10 cellular contexts compared by ENCODE assay signal in the genomic region with DNA sequence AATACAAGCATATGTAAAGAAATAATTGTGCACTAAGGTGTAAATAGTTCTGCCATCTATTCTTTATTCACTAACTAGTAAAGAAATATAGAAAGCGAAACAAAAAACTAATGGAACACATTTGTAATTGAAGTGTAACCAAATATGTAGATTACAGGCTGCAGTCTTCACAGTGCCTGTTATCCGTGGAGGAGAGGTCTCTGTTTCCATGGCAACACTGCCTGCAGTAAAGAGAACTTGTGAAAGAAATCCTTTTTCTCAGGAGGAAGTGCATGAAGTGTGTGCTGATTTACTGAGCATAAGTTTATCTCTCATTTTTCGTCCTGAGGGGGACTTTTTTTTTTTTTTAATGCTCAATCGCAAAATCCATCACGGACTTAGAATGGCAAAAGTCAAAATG.
DNase-seq lines count a peak whose midpoint lies in the region; ATAC-seq and TF ChIP-seq lines count a peak whose summit lies in the region.
"Had no signal": no experiment of that assay in that cellular context is flagged by ENCODE, and none has a peak within 500 bp of the region (broad histone marks: within the 10 kb centered on the region; RNA-seq: fewer than 3 reads in every experiment).

No MANE protein-coding gene starts in this region.

- no peak overlapping the region for H3K4me3 ChIP-seq in Caco-2 (ENCODE audit: low read depth, low read length)
- H3K4me3 ChIP-seq: heart right ventricle had no signal

- H3K27me3 Mint-ChIP-seq in activated naive CD4-positive, alpha-beta T cell treated with anti-CD3 and anti-CD28 coated beads, Interleukin-2, amount 50 U/mL, for 24 hours, result no peaks in the 10 kb centered on the region
- no peaks in the 10 kb centered on the region for H3K27me3 Mint-ChIP-seq in activated naive CD8-positive, alpha-beta T cell
- no peaks in the 10 kb centered on the region for H3K27me3 Mint-ChIP-seq in stimulated activated naive CD8-positive, alpha-beta T cell treated with anti-CD3 and anti-CD28 coated beads, Interleukin-15, amount 100 ng/mL, for 72 hours
- H3K27me3 Mint-ChIP-seq in Caco-2 (ENCODE audit: insufficient read depth, unreplicated experiment), result no peaks in the 10 kb centered on the region

- CTCF ChIA-PET in Caco-2 (lab: Charles Lee), result no interaction called here

- intact Hi-C loops in Caco-2 (cut with micrococcal nuclease; ENCODE audit: unreplicated experiment), result no loop called here

- no peaks in the 10 kb centered on the region for H3K9me3 ChIP-seq in Caco-2
- H3K9me3 ChIP-seq: heart right ventricle had no signal

- no peaks in the 10 kb centered on the region for H3K27me3 ChIP-seq in Caco-2 (replicated peaks; ENCODE audit: control insufficient read depth, insufficient read depth, low read length)

- no peaks in the 10 kb centered on the region for H3K36me3 ChIP-seq in Caco-2 (ENCODE audit: control insufficient read depth, insufficient read depth, low read length)

- peaks cover 25% of the 10 kb centered on the region for H3K4me1 Mint-ChIP-seq in activated naive CD4-positive, alpha-beta T cell treated with anti-CD3 and anti-CD28 coated beads, Interleukin-2, amount 50 U/mL, for 24 hours
- H3K4me1 Mint-ChIP-seq in activated naive CD8-positive, alpha-beta T cell (ENCODE audit: low read depth), result peaks cover 28% of the 10 kb centered on the region
- peaks cover 44% of the 10 kb centered on the region for H3K4me1 Mint-ChIP-seq in stimulated activated naive CD8-positive, alpha-beta T cell treated with anti-CD3 and anti-CD28 coated beads, Interleukin-15, amount 100 ng/mL, for 72 hours
- H3K4me1 Mint-ChIP-seq in Caco-2 (ENCODE audit: low read depth, unreplicated experiment), result no peaks in the 10 kb centered on the region

- peak; percentile 51 for ATAC-seq in HG02973 (IDR thresholded peaks at IDR 0.05; ENCODE audit: unreplicated experiment)
- peak; percentile 39 for ATAC-seq in stimulated activated naive CD8-positive, alpha-beta T cell treated with anti-CD3 and anti-CD28 coated beads, Interleukin-15, amount 100 ng/mL, for 72 hours
- ATAC-seq in left lobe of liver, result no peak
- ATAC-seq: heart right ventricle had no signal

- no peak for DNase-seq in activated naive CD4-positive, alpha-beta T cell treated with anti-CD3 and anti-CD28 coated beads, Interleukin-2, amount 50 U/mL, for 16 hours
- no peak for DNase-seq in stimulated activated naive CD8-positive, alpha-beta T cell treated with anti-CD3 and anti-CD28 coated beads, Interleukin-15, amount 100 ng/mL, for 72 hours
- DNase-seq in Caco-2, result no peak
- no peak for DNase-seq in left lobe of liver (ENCODE audit: low spot score)
- DNase-seq in hepatic stellate cell (ENCODE audit: low spot score), result no peak
- DNase-seq: heart right ventricle, trophoblast cell had no signal

- POLR2A ChIA-PET in Caco-2 (lab: Charles Lee), result no interaction called here

- no peaks in the 10 kb centered on the region for H3K9me3 Mint-ChIP-seq in activated naive CD4-positive, alpha-beta T cell treated with anti-CD3 and anti-CD28 coated beads, Interleukin-2, amount 50 U/mL, for 24 hours
- no peaks in the 10 kb centered on the region for H3K9me3 Mint-ChIP-seq in activated naive CD8-positive, alpha-beta T cell (ENCODE audit: low read depth)
- H3K9me3 Mint-ChIP-seq in stimulated activated naive CD8-positive, alpha-beta T cell treated with anti-CD3 and anti-CD28 coated beads, Interleukin-15, amount 100 ng/mL, for 72 hours, result no peaks in the 10 kb centered on the region
- no peaks in the 10 kb centered on the region for H3K9me3 Mint-ChIP-seq in Caco-2 (ENCODE audit: unreplicated experiment)

- peak overlapping the region; percentile 79 for H3K27ac Mint-ChIP-seq in activated naive CD4-positive, alpha-beta T cell treated with anti-CD3 and anti-CD28 coated beads, Interleukin-2, amount 50 U/mL, for 24 hours
- H3K27ac Mint-ChIP-seq in activated naive CD8-positive, alpha-beta T cell, result peak overlapping the region; percentile 73
- H3K27ac Mint-ChIP-seq in stimulated activated naive CD8-positive, alpha-beta T cell treated with anti-CD3 and anti-CD28 coated beads, Interleukin-15, amount 100 ng/mL, for 72 hours, result peak overlapping the region in 1 of 2 donors; percentile 46
- no peak overlapping the region for H3K27ac Mint-ChIP-seq in Caco-2 (ENCODE audit: unreplicated experiment)

- H3K4me1 ChIP-seq in Caco-2, result no peaks in the 10 kb centered on the region

- H3K4me3 Mint-ChIP-seq in activated naive CD4-positive, alpha-beta T cell treated with anti-CD3 and anti-CD28 coated beads, Interleukin-2, amount 50 U/mL, for 24 hours, result no peak overlapping the region
- H3K4me3 Mint-ChIP-seq in activated naive CD8-positive, alpha-beta T cell, result no peak overlapping the region
- H3K4me3 Mint-ChIP-seq in stimulated activated naive CD8-positive, alpha-beta T cell treated with anti-CD3 and anti-CD28 coated beads, Interleukin-15, amount 100 ng/mL, for 72 hours, result no peak overlapping the region
- no peak overlapping the region for H3K4me3 Mint-ChIP-seq in Caco-2 (ENCODE audit: unreplicated experiment)

- H3K36me3 Mint-ChIP-seq in activated naive CD4-positive, alpha-beta T cell treated with anti-CD3 and anti-CD28 coated beads, Interleukin-2, amount 50 U/mL, for 24 hours, result peaks cover 30% of the 10 kb centered on the region
- peaks cover 10% of the 10 kb centered on the region for H3K36me3 Mint-ChIP-seq in activated naive CD8-positive, alpha-beta T cell
- no peaks in the 10 kb centered on the region for H3K36me3 Mint-ChIP-seq in Caco-2 (ENCODE audit: insufficient read depth, unreplicated experiment)

- no TSS peak for BruUV-seq in Caco-2 (replicated peaks; lab: Mats Ljungman, UMichigan)

- TF ChIP-seq CTCF in Caco-2 (IDR thresholded peaks at IDR 0.05; ENCODE audit: insufficient read depth in 1 of 2, low read depth in 1 of 2, low read length in 1 of 2, severe bottlenecking in 1 of 2, unreplicated experiment in 1 of 2), result no peak
